In the genomic region with DNA sequence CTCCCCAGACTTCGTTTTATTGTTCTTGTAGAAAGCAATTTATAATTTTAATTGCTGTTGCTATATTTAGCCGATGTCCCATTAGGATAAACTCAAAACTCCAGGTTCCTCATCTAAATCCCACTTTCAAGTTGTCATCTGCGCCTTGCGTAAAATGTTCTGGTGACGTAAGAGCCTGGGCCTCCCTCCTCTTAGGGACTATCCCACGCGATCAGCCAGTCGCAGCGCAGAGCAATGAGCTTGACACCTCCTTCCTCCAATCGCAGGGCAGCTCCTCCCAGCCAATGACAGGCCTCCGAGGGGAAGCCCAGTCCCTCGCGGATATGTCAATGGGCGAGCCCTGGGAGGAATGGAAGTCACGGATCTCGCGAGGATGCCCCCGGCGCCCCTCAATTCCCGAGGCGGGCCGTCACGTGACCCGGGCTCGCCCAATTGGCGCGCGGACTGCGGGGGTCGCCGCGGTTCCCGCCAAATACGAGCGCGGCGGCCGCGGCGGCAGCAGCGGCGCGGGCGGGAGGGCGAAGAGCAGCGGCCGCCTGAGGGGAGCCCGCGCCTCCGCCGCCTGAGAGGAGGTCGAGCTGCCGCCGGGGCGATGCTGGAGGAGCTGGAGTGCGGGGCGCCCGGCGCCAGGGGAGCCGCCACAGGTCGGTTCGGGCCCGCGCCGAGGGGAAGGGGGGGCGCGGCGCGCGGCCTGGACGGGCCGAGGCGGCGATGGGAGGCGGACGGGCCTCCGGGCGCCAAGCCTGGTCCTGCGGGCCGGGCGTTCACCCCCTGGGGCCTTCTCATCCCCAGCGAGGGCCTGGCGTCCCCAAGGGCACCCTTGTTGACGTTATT, we compare ENCODE assay signal across 8 cellular contexts. TPM values are rescaled to one million over a fixed set of nuclear protein-coding genes. Genes with fewer than 3 reads are reported as not detected.
DNase-seq lines count a peak whose midpoint lies in the region; ATAC-seq and TF ChIP-seq lines count a peak whose summit lies in the region.

A gene with protein sequence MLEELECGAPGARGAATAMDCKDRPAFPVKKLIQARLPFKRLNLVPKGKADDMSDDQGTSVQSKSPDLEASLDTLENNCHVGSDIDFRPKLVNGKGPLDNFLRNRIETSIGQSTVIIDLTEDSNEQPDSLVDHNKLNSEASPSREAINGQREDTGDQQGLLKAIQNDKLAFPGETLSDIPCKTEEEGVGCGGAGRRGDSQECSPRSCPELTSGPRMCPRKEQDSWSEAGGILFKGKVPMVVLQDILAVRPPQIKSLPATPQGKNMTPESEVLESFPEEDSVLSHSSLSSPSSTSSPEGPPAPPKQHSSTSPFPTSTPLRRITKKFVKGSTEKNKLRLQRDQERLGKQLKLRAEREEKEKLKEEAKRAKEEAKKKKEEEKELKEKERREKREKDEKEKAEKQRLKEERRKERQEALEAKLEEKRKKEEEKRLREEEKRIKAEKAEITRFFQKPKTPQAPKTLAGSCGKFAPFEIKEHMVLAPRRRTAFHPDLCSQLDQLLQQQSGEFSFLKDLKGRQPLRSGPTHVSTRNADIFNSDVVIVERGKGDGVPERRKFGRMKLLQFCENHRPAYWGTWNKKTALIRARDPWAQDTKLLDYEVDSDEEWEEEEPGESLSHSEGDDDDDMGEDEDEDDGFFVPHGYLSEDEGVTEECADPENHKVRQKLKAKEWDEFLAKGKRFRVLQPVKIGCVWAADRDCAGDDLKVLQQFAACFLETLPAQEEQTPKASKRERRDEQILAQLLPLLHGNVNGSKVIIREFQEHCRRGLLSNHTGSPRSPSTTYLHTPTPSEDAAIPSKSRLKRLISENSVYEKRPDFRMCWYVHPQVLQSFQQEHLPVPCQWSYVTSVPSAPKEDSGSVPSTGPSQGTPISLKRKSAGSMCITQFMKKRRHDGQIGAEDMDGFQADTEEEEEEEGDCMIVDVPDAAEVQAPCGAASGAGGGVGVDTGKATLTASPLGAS (plus strand): TSS at position 470 of the 834 bp plus-strand sequence. CDS start 123 bp downstream, at position 593.

- DNase-seq in CD14-positive monocyte (ENCODE audit: low spot score) (peak; percentile 100), NCI-H82 (lab: John Stamatoyannopoulos, UW) (peak; percentile 99), dorsolateral prefrontal cortex (peak; percentile 99 to 100 (median 100))
- peak; percentile 98 to 99 for DNase-seq in activated CD4-positive, alpha-beta T cell treated with anti-CD3 and anti-CD28 coated beads, Interleukin-2, amount 50 U/mL, for 48 hours
- DNase-seq in stimulated activated CD4-positive, alpha-beta T cell treated with anti-CD3 and anti-CD28 coated beads, Interleukin-4, amount 100 ng/mL, for 24 hours = peak; percentile 100

- H3K27ac Mint-ChIP-seq in CD14-positive monocyte = peak within 1 kb of the TSS; percentile 94 to 98 (median 95)

- WGBS in liver = under 1% methylated on average over 84 of the region's 84 CpGs

- no peak for TF ChIP-seq RAD21 in liver (IDR thresholded peaks at IDR 0.05)

- peak; percentile 69 for ATAC-seq in GM19397 (IDR thresholded peaks at IDR 0.05; ENCODE audit: unreplicated experiment)
- ATAC-seq in HG03571 (IDR thresholded peaks at IDR 0.05; ENCODE audit: unreplicated experiment) = peak; percentile 71

- peak within 1 kb of the TSS; percentile 79 to 84 for H3K4me3 Mint-ChIP-seq in CD14-positive monocyte

- peaks cover 0 to 3% (median 0%) of the 10 kb centered on the region in 3 donors for H3K27me3 Mint-ChIP-seq in CD14-positive monocyte (ENCODE audit: low read depth in 3 of 3)

- H3K36me3 Mint-ChIP-seq in CD14-positive monocyte = peaks cover 4 to 28% of the 10 kb centered on the region in 2 donors

- peaks cover 2 to 39% (median 30%) of the 10 kb centered on the region in 4 donors for H3K4me1 ChIP-seq in liver (ENCODE audit: control insufficient read depth in 4 of 4, insufficient read depth in 4 of 4, low read length in 3 of 4)

- H3K27ac ChIP-seq in dorsolateral prefrontal cortex = peak within 1 kb of the TSS; percentile 19 to 97 (median 88)
- H3K27ac ChIP-seq in liver (ENCODE audit: low read depth in 1 of 2, low read length in 2 of 2) = peak within 1 kb of the TSS; percentile 94 to 97

- no peaks in the 10 kb centered on the region for H3K27me3 ChIP-seq in dorsolateral prefrontal cortex
- no peaks in the 10 kb centered on the region for H3K27me3 ChIP-seq in liver (ENCODE audit: control insufficient read depth in 4 of 4, insufficient read depth in 4 of 4, low read length in 3 of 4)

- no peak for TF ChIP-seq CTCF in CD14-positive monocyte (IDR thresholded peaks at IDR 0.05)
- TF ChIP-seq CTCF in dorsolateral prefrontal cortex (IDR thresholded peaks at IDR 0.05 in 54 of 56, conservative IDR thresholded peaks at IDR 0.05 in 2 of 56; ENCODE audit: low read depth in 1 of 56, partially characterized antibody in 56 of 56) = peak in 36 of 56 donors; percentile 5 to 67 (median 36)
- TF ChIP-seq CTCF in liver (IDR thresholded peaks at IDR 0.05; ENCODE audit: low read depth, low read length, missing input control) = no peak

- peaks cover 42% of the 10 kb centered on the region for H3K4me1 Mint-ChIP-seq in CD14-positive monocyte

- no peaks in the 10 kb centered on the region for H3K9me3 ChIP-seq in liver (ENCODE audit: control insufficient read depth in 4 of 4, low read length in 3 of 4)

- H3K9me3 Mint-ChIP-seq in CD14-positive monocyte = no peaks in the 10 kb centered on the region

- peak within 1 kb of the TSS; percentile 45 to 98 (median 80) for H3K4me3 ChIP-seq in dorsolateral prefrontal cortex
- peak within 1 kb of the TSS; percentile 68 to 76 (median 76) for H3K4me3 ChIP-seq in liver (ENCODE audit: low read depth in 1 of 3, low read length in 3 of 3)

- peak within 1 kb of the TSS; percentile 48 to 99 for H3K9ac ChIP-seq in liver (ENCODE audit: low read depth in 1 of 2, low read length in 2 of 2)

- H3K36me3 ChIP-seq in liver (ENCODE audit: control insufficient read depth in 4 of 4, insufficient read depth in 3 of 4, low read depth in 1 of 4, low read length in 3 of 4) = no peaks in the 10 kb centered on the region

- intact Hi-C loops in CD14-positive monocyte (cut with micrococcal nuclease) (loop anchor here (1.0 to 5.0 kb wide), 4 partner anchors 28 to 155 kb away; a partner anchor contains a TSS), dorsolateral prefrontal cortex (cut with DNase I) (loop anchor here (5.0 kb wide), 2 partner anchors 55 to 135 kb away; a partner anchor contains a TSS)

TF ChIP-seq in liver, 16 proteins besides CTCF, POLR2A, EP300 and RAD21 (continues in another document):
- TF ChIP-seq, protein P1, sequence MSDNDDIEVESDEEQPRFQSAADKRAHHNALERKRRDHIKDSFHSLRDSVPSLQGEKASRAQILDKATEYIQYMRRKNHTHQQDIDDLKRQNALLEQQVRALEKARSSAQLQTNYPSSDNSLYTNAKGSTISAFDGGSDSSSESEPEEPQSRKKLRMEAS (IDR thresholded peaks at IDR 0.05) = no peak
- TF ChIP-seq YY1 (IDR thresholded peaks at IDR 0.05) = peak; percentile 73
- TF ChIP-seq RXRA (IDR thresholded peaks at IDR 0.05) = peak in 1 of 2 donors; percentile 4
- TF ChIP-seq NR2F2 (IDR thresholded peaks at IDR 0.05) = peak; percentile 72
- TF ChIP-seq, protein P2, sequence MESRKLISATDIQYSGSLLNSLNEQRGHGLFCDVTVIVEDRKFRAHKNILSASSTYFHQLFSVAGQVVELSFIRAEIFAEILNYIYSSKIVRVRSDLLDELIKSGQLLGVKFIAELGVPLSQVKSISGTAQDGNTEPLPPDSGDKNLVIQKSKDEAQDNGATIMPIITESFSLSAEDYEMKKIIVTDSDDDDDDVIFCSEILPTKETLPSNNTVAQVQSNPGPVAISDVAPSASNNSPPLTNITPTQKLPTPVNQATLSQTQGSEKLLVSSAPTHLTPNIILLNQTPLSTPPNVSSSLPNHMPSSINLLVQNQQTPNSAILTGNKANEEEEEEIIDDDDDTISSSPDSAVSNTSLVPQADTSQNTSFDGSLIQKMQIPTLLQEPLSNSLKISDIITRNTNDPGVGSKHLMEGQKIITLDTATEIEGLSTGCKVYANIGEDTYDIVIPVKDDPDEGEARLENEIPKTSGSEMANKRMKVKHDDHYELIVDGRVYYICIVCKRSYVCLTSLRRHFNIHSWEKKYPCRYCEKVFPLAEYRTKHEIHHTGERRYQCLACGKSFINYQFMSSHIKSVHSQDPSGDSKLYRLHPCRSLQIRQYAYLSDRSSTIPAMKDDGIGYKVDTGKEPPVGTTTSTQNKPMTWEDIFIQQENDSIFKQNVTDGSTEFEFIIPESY (IDR thresholded peaks at IDR 0.05) = peak; percentile 99
- peak in 1 of 2 donors; percentile 53 for TF ChIP-seq GABPA (IDR thresholded peaks at IDR 0.05 in 1 of 2, conservative IDR thresholded peaks at IDR 0.05 in 1 of 2)
- peak; percentile 93 for TF ChIP-seq SP1 (IDR thresholded peaks at IDR 0.05)
- no peak for TF ChIP-seq HNF4G (IDR thresholded peaks at IDR 0.05)
- TF ChIP-seq, protein P3, sequence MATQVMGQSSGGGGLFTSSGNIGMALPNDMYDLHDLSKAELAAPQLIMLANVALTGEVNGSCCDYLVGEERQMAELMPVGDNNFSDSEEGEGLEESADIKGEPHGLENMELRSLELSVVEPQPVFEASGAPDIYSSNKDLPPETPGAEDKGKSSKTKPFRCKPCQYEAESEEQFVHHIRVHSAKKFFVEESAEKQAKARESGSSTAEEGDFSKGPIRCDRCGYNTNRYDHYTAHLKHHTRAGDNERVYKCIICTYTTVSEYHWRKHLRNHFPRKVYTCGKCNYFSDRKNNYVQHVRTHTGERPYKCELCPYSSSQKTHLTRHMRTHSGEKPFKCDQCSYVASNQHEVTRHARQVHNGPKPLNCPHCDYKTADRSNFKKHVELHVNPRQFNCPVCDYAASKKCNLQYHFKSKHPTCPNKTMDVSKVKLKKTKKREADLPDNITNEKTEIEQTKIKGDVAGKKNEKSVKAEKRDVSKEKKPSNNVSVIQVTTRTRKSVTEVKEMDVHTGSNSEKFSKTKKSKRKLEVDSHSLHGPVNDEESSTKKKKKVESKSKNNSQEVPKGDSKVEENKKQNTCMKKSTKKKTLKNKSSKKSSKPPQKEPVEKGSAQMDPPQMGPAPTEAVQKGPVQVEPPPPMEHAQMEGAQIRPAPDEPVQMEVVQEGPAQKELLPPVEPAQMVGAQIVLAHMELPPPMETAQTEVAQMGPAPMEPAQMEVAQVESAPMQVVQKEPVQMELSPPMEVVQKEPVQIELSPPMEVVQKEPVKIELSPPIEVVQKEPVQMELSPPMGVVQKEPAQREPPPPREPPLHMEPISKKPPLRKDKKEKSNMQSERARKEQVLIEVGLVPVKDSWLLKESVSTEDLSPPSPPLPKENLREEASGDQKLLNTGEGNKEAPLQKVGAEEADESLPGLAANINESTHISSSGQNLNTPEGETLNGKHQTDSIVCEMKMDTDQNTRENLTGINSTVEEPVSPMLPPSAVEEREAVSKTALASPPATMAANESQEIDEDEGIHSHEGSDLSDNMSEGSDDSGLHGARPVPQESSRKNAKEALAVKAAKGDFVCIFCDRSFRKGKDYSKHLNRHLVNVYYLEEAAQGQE (IDR thresholded peaks at IDR 0.05) = peak; percentile 15
- TF ChIP-seq JUND (IDR thresholded peaks at IDR 0.05) = peak in 1 of 2 donors; percentile 58
- no peak for TF ChIP-seq EGR1 (IDR thresholded peaks at IDR 0.05; ENCODE audit: low read depth in 2 of 2)

RNA-seq across cellular contexts. Expression of the gene that starts here (rescaled TPM):
- polyA plus RNA-seq in CD14-positive monocyte = 1 to 10 TPM; 4.4 to 5.4 TPM
- 10 to 100 TPM in 102 of 120 experiments, 1 to 10 TPM in 18; 6.7 to 22.2 (median 13.1) TPM for total RNA-seq in dorsolateral prefrontal cortex
- total RNA-seq in liver = 10 to 100 TPM in 1 of 2 donors, 1 to 10 TPM in 1; 2.9 to 20.8 TPM
- polyA plus RNA-seq in liver = 1 to 10 TPM; 1.0 to 2.1 TPM

Comparison
In these comparisons a context has a peak if more than half of its experiments do, and no peak if none do; other contexts are left out.
1. Peak in every context shown above with its lines: DNase-seq, ATAC-seq, H3K4me3 ChIP-seq and H3K27ac ChIP-seq.
2. CTCF ChIP-seq: peak in dorsolateral prefrontal cortex (36 of 56); none in CD14-positive monocyte (single experiment) and liver (single experiment).